Comparison of ENCODE assay signal across 11 cellular contexts in genomic region chr2:217901826-217902225, GRCh38.
A peak's percentile ranks its signal among the peaks of the same experiment; 100 is the strongest.
DNase-seq lines count a peak whose midpoint lies in the region; FAIRE-seq and TF ChIP-seq lines count a peak whose summit lies in the region.
"Had no signal": no experiment of that assay in that cellular context is flagged by ENCODE, and none has a peak within 500 bp of the region (broad histone marks: within the 10 kb centered on the region; RNA-seq: fewer than 3 reads in every experiment).

No MANE protein-coding gene starts in this region.

- H3K27me3 Mint-ChIP-seq in chondrocyte (ENCODE audit: low read depth): no peaks in the 10 kb centered on the region

- peak overlapping the region; percentile 92 to 97 for H3K27ac ChIP-seq in kidney (ENCODE audit: low read depth in 2 of 2, low read length in 2 of 2)

- FAIRE-seq in kidney (lab: Jason Lieb, UNC): no peak

- DNase-seq in HT1080 (ENCODE audit: low read depth): peak; percentile 34
- no peak for DNase-seq in chondrocyte (ENCODE audit: low spot score)
- DNase-seq in kidney: no peak
- DNase-seq in stromal cell of bone marrow (ENCODE audit: low read depth): peak; percentile 65
- DNase-seq in NCI-H345 treated with DMSO at 0.1 percent for 48 hours (lab: John Stamatoyannopoulos, UW; ENCODE audit: unreplicated experiment): no peak
- no peak for DNase-seq in H4 (ENCODE audit: low spot score)
- DNase-seq in kidney glomerular epithelial cell (lab: John Stamatoyannopoulos, UW): no peak
- DNase-seq in NCI-H82 (lab: John Stamatoyannopoulos, UW): no peak
- DNase-seq: activated T-cell treated with anti-CD3 and anti-CD28 coated beads for 4 hours, DND-41, NCI-H1417 treated with DMSO at 0.1 percent for 48 hours had no signal

- H3K4me3 Mint-ChIP-seq in chondrocyte (ENCODE audit: unreplicated experiment): no peak overlapping the region

- no peaks in the 10 kb centered on the region for H3K9me3 ChIP-seq in kidney (ENCODE audit: control insufficient read depth in 1 of 2, low read length in 2 of 2)

- H3K27ac Mint-ChIP-seq in chondrocyte (ENCODE audit: unreplicated experiment): peak overlapping the region; percentile 89

- H3K36me3 ChIP-seq in kidney (ENCODE audit: control insufficient read depth in 1 of 2, insufficient read depth in 2 of 2, low read length in 2 of 2): peaks cover 32 to 59% of the 10 kb centered on the region in 2 donors

- peak overlapping the region in 1 of 2 donors; percentile 16 for H3K4me3 ChIP-seq in kidney (ENCODE audit: low read length in 2 of 2)

- peaks cover 78 to 86% of the 10 kb centered on the region in 2 donors for H3K4me1 ChIP-seq in kidney (ENCODE audit: control insufficient read depth in 1 of 2, insufficient read depth in 1 of 2, low read depth in 1 of 2, low read length in 2 of 2)

- peaks cover 78% of the 10 kb centered on the region for H3K4me1 Mint-ChIP-seq in chondrocyte (ENCODE audit: low read depth)

- H3K9me3 Mint-ChIP-seq in chondrocyte (ENCODE audit: low read depth): no peaks in the 10 kb centered on the region

- TF ChIP-seq CTCF in chondrocyte (IDR thresholded peaks at IDR 0.05) (no peak), kidney (IDR thresholded peaks at IDR 0.05; ENCODE audit: borderline replicate concordance, extremely low read depth, insufficient read depth) (no peak)

- intact Hi-C loops in kidney (cut with DNase I): no loop called here

- peaks cover 22% of the 10 kb centered on the region for H3K36me3 Mint-ChIP-seq in chondrocyte (ENCODE audit: low read depth)

- H3K9ac ChIP-seq in kidney (ENCODE audit: low read length in 2 of 2): peak overlapping the region; percentile 25 to 63

Comparison
In these comparisons a context has a peak if more than half of its experiments do, and no peak if none do; other contexts are left out.
1. DNase-seq: peak in HT1080 (single experiment) and stromal cell of bone marrow (single experiment); none in chondrocyte (single experiment), kidney (single experiment), NCI-H345 treated with DMSO at 0.1 percent for 48 hours (single experiment), H4 (single experiment), kidney glomerular epithelial cell (single experiment) and NCI-H82 (single experiment).